ENCODE assay signal across 1 cellular context in genomic region chr21:42864286-42864685, GRCh38.
TF ChIP-seq lines count a peak whose summit lies in the region.

No MANE protein-coding gene starts in this region.

TF ChIP-seq in H1, 55 proteins besides CTCF, POLR2A, EP300 and RAD21:
- TF ChIP-seq KDM5A (IDR thresholded peaks at IDR 0.05; ENCODE audit: low read length) (no peak), KDM1A (IDR thresholded peaks at IDR 0.05; ENCODE audit: borderline replicate concordance, low read length) (no peak), NANOG (IDR thresholded peaks at IDR 0.05; ENCODE audit: insufficient read depth, low read depth, low read length, poor library complexity, severe bottlenecking) (no peak), SIX5 (IDR thresholded peaks at IDR 0.05; ENCODE audit: low read depth, low read length) (no peak), POLR2AphosphoS5 (IDR thresholded peaks at IDR 0.05; ENCODE audit: low read depth, low read length) (no peak), YY1 (IDR thresholded peaks at IDR 0.05; ENCODE audit: low read depth, low read length) (no peak), SIRT6 (IDR thresholded peaks at IDR 0.05; ENCODE audit: low read length) (no peak), SP1 (IDR thresholded peaks at IDR 0.05; ENCODE audit: low read depth, low read length) (no peak), GABPA (IDR thresholded peaks at IDR 0.05; ENCODE audit: borderline replicate concordance, insufficient read depth, low read length) (no peak)
- TF ChIP-seq, protein P1, sequence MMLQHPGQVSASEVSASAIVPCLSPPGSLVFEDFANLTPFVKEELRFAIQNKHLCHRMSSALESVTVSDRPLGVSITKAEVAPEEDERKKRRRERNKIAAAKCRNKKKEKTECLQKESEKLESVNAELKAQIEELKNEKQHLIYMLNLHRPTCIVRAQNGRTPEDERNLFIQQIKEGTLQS (IDR thresholded peaks at IDR 0.05; ENCODE audit: insufficient read depth, low read depth, low read length): no peak
